Comparison of ENCODE assay signal across 1 cellular context in the genomic region with DNA sequence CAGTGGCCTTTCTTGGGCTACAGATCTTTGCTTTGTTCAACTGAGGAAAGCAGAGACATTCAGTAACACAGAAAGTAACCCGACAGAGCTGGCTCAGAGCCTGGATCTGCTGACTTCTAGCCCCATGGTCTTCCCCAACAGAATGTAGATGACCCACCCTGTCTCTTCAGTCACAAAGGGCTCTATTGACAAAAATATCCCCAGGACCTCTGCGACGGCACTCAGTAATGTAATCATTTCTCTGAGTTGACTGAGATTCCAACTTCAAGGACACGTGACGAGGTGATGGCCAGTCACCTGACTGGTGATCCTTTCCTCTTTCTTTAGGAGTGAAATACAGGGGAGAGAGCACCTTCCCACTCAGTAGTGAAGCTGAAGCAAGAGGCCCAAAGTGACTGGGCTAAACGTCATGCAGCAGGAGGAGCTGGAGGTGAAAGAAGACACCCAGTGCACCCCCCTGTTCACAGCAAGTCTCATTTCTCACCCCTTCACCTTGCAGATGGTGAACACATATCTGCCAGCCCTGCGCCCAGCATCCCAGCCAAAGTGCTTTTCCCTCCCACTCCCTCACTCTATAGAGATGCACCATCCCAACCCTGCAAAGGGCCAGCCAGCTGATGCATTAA.
A peak's percentile ranks its signal among the peaks of the same experiment; 100 is the strongest.
TF ChIP-seq lines count a peak whose summit lies in the region.

No MANE protein-coding gene starts in this region.

TF ChIP-seq in K562, 482 proteins besides CTCF, POLR2A, EP300 and RAD21:
- TF ChIP-seq USF2 (CRISPR knock-in tag; IDR thresholded peaks at IDR 0.05) = 0 out of 2 replicates have a peak, but pooled peaks have one; percentile 24
- TF ChIP-seq RAD51 (IDR thresholded peaks at IDR 0.05; ENCODE audit: borderline replicate concordance, low read depth) = peak; percentile 40; the same call in 1 of the 2 replicates
- TF ChIP-seq, protein P1, sequence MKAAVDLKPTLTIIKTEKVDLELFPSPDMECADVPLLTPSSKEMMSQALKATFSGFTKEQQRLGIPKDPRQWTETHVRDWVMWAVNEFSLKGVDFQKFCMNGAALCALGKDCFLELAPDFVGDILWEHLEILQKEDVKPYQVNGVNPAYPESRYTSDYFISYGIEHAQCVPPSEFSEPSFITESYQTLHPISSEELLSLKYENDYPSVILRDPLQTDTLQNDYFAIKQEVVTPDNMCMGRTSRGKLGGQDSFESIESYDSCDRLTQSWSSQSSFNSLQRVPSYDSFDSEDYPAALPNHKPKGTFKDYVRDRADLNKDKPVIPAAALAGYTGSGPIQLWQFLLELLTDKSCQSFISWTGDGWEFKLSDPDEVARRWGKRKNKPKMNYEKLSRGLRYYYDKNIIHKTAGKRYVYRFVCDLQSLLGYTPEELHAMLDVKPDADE (conservative IDR thresholded peaks at IDR 0.05; ENCODE audit: control insufficient read depth, low read depth, low read length) = no peak
